ENCODE assay signal across 1 cellular context in genomic region chr19:29606420-29606747, GRCh38.
TF ChIP-seq lines count a peak whose summit lies in the region.

No MANE protein-coding gene starts in this region.

TF ChIP-seq in K562, 482 proteins besides CTCF, POLR2A, EP300 and RAD21 (continued from another document):
- TF ChIP-seq ZNF12 (CRISPR knock-in tag; IDR thresholded peaks at IDR 0.05), result 0 out of 2 replicates have a peak, but pooled peaks have one; percentile 69
- peak; percentile 77 for TF ChIP-seq GABPA (tag; conservative IDR thresholded peaks at IDR 0.05; ENCODE audit: low read depth)
- 0 out of 2 replicates have a peak, but pooled peaks have one; percentile 3 for TF ChIP-seq ZFX (CRISPR knock-in tag; IDR thresholded peaks at IDR 0.05)
- no peak for TF ChIP-seq MAFF (IDR thresholded peaks at IDR 0.05; ENCODE audit: low read length)
- TF ChIP-seq BRD9 (IDR thresholded peaks at IDR 0.05; ENCODE audit: low read depth, partially characterized antibody), result no peak
- TF ChIP-seq ETV5 (CRISPR knock-in tag; IDR thresholded peaks at IDR 0.05; ENCODE audit: low read depth), result peak; percentile 2; the same call in 1 of the 2 replicates
- TF ChIP-seq GTF2F1 (IDR thresholded peaks at IDR 0.05; ENCODE audit: low read depth, low read length), result 0 out of 2 replicates have a peak, but pooled peaks have one; percentile 21
- TF ChIP-seq RBBP5 (IDR thresholded peaks at IDR 0.05; ENCODE audit: borderline replicate concordance, insufficient read depth, low read length, poor library complexity, severe bottlenecking), result peak; percentile 23
- TF ChIP-seq FOXJ2 (tag; IDR thresholded peaks at IDR 0.05), result 0 out of 2 replicates have a peak, but pooled peaks have one; percentile 6
- peak in 1 of 2 experiments; percentile 3; a peak in 1 of 4 replicates for TF ChIP-seq MNT (conservative IDR thresholded peaks at IDR 0.05)
- peak; percentile 45; the same call in 1 of the 2 replicates for TF ChIP-seq ATF7 (IDR thresholded peaks at IDR 0.05)
- TF ChIP-seq E2F8 (IDR thresholded peaks at IDR 0.05; ENCODE audit: low read depth, partially characterized antibody), result no peak
- no peak for TF ChIP-seq VEZF1 (CRISPR knock-in tag; IDR thresholded peaks at IDR 0.05)
